ENCODE assay signal across 26 cellular contexts in genomic region chr7:103698064-103698463, GRCh38.
A peak's percentile ranks its signal among the peaks of the same experiment; 100 is the strongest.
DNase-seq lines count a peak whose midpoint lies in the region; ATAC-seq, FAIRE-seq and TF ChIP-seq lines count a peak whose summit lies in the region.
"Had no signal": no experiment of that assay in that cellular context is flagged by ENCODE, and none has a peak within 500 bp of the region (broad histone marks: within the 10 kb centered on the region; RNA-seq: fewer than 3 reads in every experiment).

No MANE protein-coding gene starts in this region.

- no peak overlapping the region for H3K9ac ChIP-seq in K562 (ENCODE audit: insufficient read depth in 1 of 2, low read depth in 2 of 2, low read length in 2 of 2)
- H3K9ac ChIP-seq: BLaER1 had no signal

- no peak for ATAC-seq in A549
- ATAC-seq in K562: no peak
- no peak for ATAC-seq in GM21381 (IDR thresholded peaks at IDR 0.05; ENCODE audit: unreplicated experiment)
- ATAC-seq in GM19035 (IDR thresholded peaks at IDR 0.05; ENCODE audit: unreplicated experiment): no peak
- ATAC-seq: GM12878 had no signal

- no peaks in the 10 kb centered on the region for H4K20me1 ChIP-seq in K562 (replicated peaks; ENCODE audit: control insufficient read depth, insufficient read depth, low read length)
- H4K20me1 ChIP-seq: BLaER1 had no signal

- H2AFZ ChIP-seq in K562 (ENCODE audit: low read depth, low read length): no peak overlapping the region

- no peaks in the 10 kb centered on the region for H3K9me1 ChIP-seq in K562 (ENCODE audit: control insufficient read depth, insufficient read depth, low read length)

- CTCF ChIA-PET in A549 (lab: Yijun Ruan, JAX) (no interaction called here), K562 (lab: Yijun Ruan, JAX; ENCODE audit: low intra/inter-chr PET ratio) (no interaction called here)

- H3K9me3 ChIP-seq in A549 (no peaks in the 10 kb centered on the region), K562 (replicated peaks; ENCODE audit: control insufficient read depth, insufficient read depth, low read depth, low read length) (no peaks in the 10 kb centered on the region), tibial artery (no peaks in the 10 kb centered on the region)
- H3K9me3 ChIP-seq: BE2C, BLaER1 had no signal

- no peaks in the 10 kb centered on the region for H3K79me2 ChIP-seq in K562 (ENCODE audit: control insufficient read depth, insufficient read depth, low read length)

- H3K36me3 ChIP-seq in K562 (ENCODE audit: control insufficient read depth, insufficient read depth, low read length): peaks cover 20% of the 10 kb centered on the region
- no peaks in the 10 kb centered on the region for H3K36me3 ChIP-seq in tibial artery
- H3K36me3 ChIP-seq: BLaER1 had no signal

- H3K27me3 ChIP-seq in K562 (ENCODE audit: control insufficient read depth in 2 of 2, insufficient read depth in 2 of 2, low read length in 2 of 2): no peaks in the 10 kb centered on the region
- no peaks in the 10 kb centered on the region for H3K27me3 ChIP-seq in tibial artery
- H3K27me3 ChIP-seq: BE2C, BLaER1 had no signal

- no peak overlapping the region for H3K4me2 ChIP-seq in A549
- no peak overlapping the region for H3K4me2 ChIP-seq in K562 (ENCODE audit: insufficient read depth, low read length)
- H3K4me2 ChIP-seq: BLaER1 had no signal

- POLR2A ChIA-PET in A549 (lab: Yijun Ruan, JAX) (no interaction called here), K562 (lab: Yijun Ruan, JAX) (interaction anchor here (1.0 kb wide), 1 partner anchor 14 kb away, joined by 3 read pairs; no protein-coding TSS in a partner anchor)

- H3K27ac ChIP-seq in A549 (no peak overlapping the region), K562 (ENCODE audit: extremely low read depth, low read depth, low read length) (no peak overlapping the region), tibial artery (no peak overlapping the region)
- H3K27ac ChIP-seq: BLaER1 had no signal

- intact Hi-C loops in K562 (cut with micrococcal nuclease): no loop called here
- intact Hi-C loops in tibial artery (cut with DNase I; ENCODE audit: low total_unique reads): no loop called here

- TF ChIP-seq CTCF in A549 (IDR thresholded peaks at IDR 0.05): no peak
- no peak for TF ChIP-seq CTCF in K562 (IDR thresholded peaks at IDR 0.05 in 2 of 3, conservative IDR thresholded peaks at IDR 0.05 in 1 of 3; ENCODE audit: insufficient read depth in 2 of 3, low read depth in 1 of 3, low read length in 3 of 3)
- no peak for TF ChIP-seq CTCF in tibial artery (IDR thresholded peaks at IDR 0.05)

- FAIRE-seq in A204.1 (lab: Jason Lieb, UNC) (peak; percentile 27), A549 (lab: Jason Lieb, UNC) (no peak), K562 (lab: Jason Lieb, UNC) (no peak)
- FAIRE-seq: GM12878, GM12892, GM18507, GM19239 had no signal

- H3K4me1 ChIP-seq in A549 (no peaks in the 10 kb centered on the region), K562 (replicated peaks in 1 of 2; ENCODE audit: control insufficient read depth in 2 of 2, insufficient read depth in 2 of 2, low read length in 2 of 2) (no peaks in the 10 kb centered on the region), tibial artery (no peaks in the 10 kb centered on the region)
- H3K4me1 ChIP-seq: BLaER1 had no signal

- no peak for TF ChIP-seq EP300 in A549 (IDR thresholded peaks at IDR 0.05)
- no peak for TF ChIP-seq EP300 in K562 (IDR thresholded peaks at IDR 0.05; ENCODE audit: low read length)

- DNase-seq in A549 (ENCODE audit: low read depth in 1 of 2, low spot score in 1 of 2): no peak
- no peak for DNase-seq in K562 (ENCODE audit: extremely low read depth in 1 of 4, low spot score in 3 of 4)
- DNase-seq in tibial artery: no peak
- DNase-seq: 8988T; ACHN; BE2C; C1 segment of cervical spinal cord; CD4-positive, alpha-beta memory T cell; CD4-positive, CD25-positive, alpha-beta regulatory T cell; CD8-positive, alpha-beta memory T cell; COR-L47; DMS 273 treated with DMSO at 0.1 percent for 48 hours; DMS153; DMS53; DMS79; DND-41; EL; GDM1 had no signal

- H3K4me3 ChIP-seq in A549 (no peak overlapping the region), K562 (no peak overlapping the region), tibial artery (no peak overlapping the region)
- H3K4me3 ChIP-seq: BLaER1, GM12878 had no signal

- in situ Hi-C loops in K562 (cut with MboI): no loop called here

- TF ChIP-seq RAD21 in A549 (conservative IDR thresholded peaks at IDR 0.05 in 1 of 2, IDR thresholded peaks at IDR 0.05 in 1 of 2) (no peak), K562 (CRISPR knock-in tag; conservative IDR thresholded peaks at IDR 0.05 in 1 of 2, IDR thresholded peaks at IDR 0.05 in 1 of 2) (no peak)

- no TSS peak for BruUV-seq in K562 (replicated peaks; lab: Mats Ljungman, UMichigan)

- TF ChIP-seq POLR2A in A549 (IDR thresholded peaks at IDR 0.05; ENCODE audit: low read length) (no peak), K562 (conservative IDR thresholded peaks at IDR 0.05) (no peak)

TF ChIP-seq in A549, 52 proteins besides CTCF, POLR2A, EP300 and RAD21:
- TF ChIP-seq MAFK (IDR thresholded peaks at IDR 0.05; ENCODE audit: partially characterized antibody): peak; percentile 85
- no peak for TF ChIP-seq POLR2AphosphoS2 (conservative IDR thresholded peaks at IDR 0.05; ENCODE audit: low read length)

TF ChIP-seq in K562, 482 proteins besides CTCF, POLR2A, EP300 and RAD21 (continues in another document):
- TF ChIP-seq FOXA3 (CRISPR knock-in tag; conservative IDR thresholded peaks at IDR 0.05 in 1 of 2, IDR thresholded peaks at IDR 0.05 in 1 of 2) (no peak), MTA1 (IDR thresholded peaks at IDR 0.05; ENCODE audit: borderline replicate concordance) (no peak), CBX1 (IDR thresholded peaks at IDR 0.05; ENCODE audit: low read depth) (no peak), CBX5 (IDR thresholded peaks at IDR 0.05; ENCODE audit: borderline replicate concordance, low read depth) (no peak), TBL1XR1 (IDR thresholded peaks at IDR 0.05; ENCODE audit: low read length in 2 of 2) (no peak), CBFA2T3 (IDR thresholded peaks at IDR 0.05) (no peak), TOE1 (IDR thresholded peaks at IDR 0.05; ENCODE audit: borderline replicate concordance) (no peak), TOE1 (CRISPR knock-in tag; IDR thresholded peaks at IDR 0.05; ENCODE audit: borderline replicate concordance, low read depth) (no peak), GTF2F1 (IDR thresholded peaks at IDR 0.05; ENCODE audit: low read depth, low read length) (no peak), LCOR (CRISPR knock-in tag; IDR thresholded peaks at IDR 0.05) (no peak), MAFK (IDR thresholded peaks at IDR 0.05; ENCODE audit: low read length) (peak; percentile 71), HDAC8 (tag; IDR thresholded peaks at IDR 0.05) (no peak), C11orf30 (IDR thresholded peaks at IDR 0.05; ENCODE audit: low read depth) (peak; percentile 87), PHB (CRISPR knock-in tag; IDR thresholded peaks at IDR 0.05) (no peak), ZNF778 (CRISPR knock-in tag; IDR thresholded peaks at IDR 0.05) (no peak), DIDO1 (tag; IDR thresholded peaks at IDR 0.05; ENCODE audit: low read depth) (no peak), GABPB2 (CRISPR knock-in tag; conservative IDR thresholded peaks at IDR 0.05) (no peak), RNF2 (IDR thresholded peaks at IDR 0.05) (no peak), DDX20 (tag; IDR thresholded peaks at IDR 0.05; ENCODE audit: low read depth) (no peak), ETV1 (tag; conservative IDR thresholded peaks at IDR 0.05; ENCODE audit: low read depth) (no peak), MAFG (tag; conservative IDR thresholded peaks at IDR 0.05) (peak; percentile 78), POLR2AphosphoS5 (IDR thresholded peaks at IDR 0.05; ENCODE audit: control insufficient read depth, insufficient read depth, low read depth, low read length) (no peak), ZEB2 (IDR thresholded peaks at IDR 0.05) (no peak)
- TF ChIP-seq, protein P1, sequence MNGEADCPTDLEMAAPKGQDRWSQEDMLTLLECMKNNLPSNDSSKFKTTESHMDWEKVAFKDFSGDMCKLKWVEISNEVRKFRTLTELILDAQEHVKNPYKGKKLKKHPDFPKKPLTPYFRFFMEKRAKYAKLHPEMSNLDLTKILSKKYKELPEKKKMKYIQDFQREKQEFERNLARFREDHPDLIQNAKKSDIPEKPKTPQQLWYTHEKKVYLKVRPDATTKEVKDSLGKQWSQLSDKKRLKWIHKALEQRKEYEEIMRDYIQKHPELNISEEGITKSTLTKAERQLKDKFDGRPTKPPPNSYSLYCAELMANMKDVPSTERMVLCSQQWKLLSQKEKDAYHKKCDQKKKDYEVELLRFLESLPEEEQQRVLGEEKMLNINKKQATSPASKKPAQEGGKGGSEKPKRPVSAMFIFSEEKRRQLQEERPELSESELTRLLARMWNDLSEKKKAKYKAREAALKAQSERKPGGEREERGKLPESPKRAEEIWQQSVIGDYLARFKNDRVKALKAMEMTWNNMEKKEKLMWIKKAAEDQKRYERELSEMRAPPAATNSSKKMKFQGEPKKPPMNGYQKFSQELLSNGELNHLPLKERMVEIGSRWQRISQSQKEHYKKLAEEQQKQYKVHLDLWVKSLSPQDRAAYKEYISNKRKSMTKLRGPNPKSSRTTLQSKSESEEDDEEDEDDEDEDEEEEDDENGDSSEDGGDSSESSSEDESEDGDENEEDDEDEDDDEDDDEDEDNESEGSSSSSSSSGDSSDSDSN (IDR thresholded peaks at IDR 0.05; ENCODE audit: borderline replicate concordance in 1 of 2, low read depth in 2 of 2, low read length in 2 of 2): no peak
- TF ChIP-seq, protein P2, sequence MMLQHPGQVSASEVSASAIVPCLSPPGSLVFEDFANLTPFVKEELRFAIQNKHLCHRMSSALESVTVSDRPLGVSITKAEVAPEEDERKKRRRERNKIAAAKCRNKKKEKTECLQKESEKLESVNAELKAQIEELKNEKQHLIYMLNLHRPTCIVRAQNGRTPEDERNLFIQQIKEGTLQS (IDR thresholded peaks at IDR 0.05): no peak
- TF ChIP-seq, protein P2 (CRISPR knock-in tag; conservative IDR thresholded peaks at IDR 0.05): no peak
